13 cellular contexts compared by ENCODE assay signal in the genomic region with DNA sequence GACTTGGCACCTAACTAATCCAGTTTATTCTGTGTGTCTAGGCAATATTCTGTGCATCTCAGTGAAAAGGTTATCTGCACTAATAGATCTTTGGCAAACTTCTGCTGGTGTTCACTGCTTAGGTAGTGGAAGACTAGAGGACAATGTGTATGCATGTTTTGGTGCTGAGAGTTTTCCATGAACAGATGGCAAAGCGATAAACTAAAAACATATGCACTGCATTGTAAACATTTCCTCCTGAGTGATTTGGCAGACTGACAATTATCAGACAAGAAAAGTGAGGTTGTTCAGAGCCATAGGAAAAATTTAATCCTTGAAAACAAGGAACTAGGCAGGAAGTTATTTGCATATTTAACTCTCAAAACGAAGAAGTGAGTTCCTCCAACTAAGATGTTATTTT.
DNase-seq lines count a peak whose midpoint lies in the region; ATAC-seq, FAIRE-seq and TF ChIP-seq lines count a peak whose summit lies in the region.
"Had no signal": no experiment of that assay in that cellular context is flagged by ENCODE, and none has a peak within 500 bp of the region (broad histone marks: within the 10 kb centered on the region; RNA-seq: fewer than 3 reads in every experiment).

No MANE protein-coding gene starts in this region.

- no peak overlapping the region for H3K4me3 Mint-ChIP-seq in effector memory CD8-positive, alpha-beta T cell
- H3K4me3 Mint-ChIP-seq: activated naive CD8-positive, alpha-beta T cell treated with anti-CD3 and anti-CD28 coated beads for 36 hours had no signal

- 64% methylated on average over 2 of the region's 2 CpGs for WGBS in A549 (ENCODE audit: missing lambda C conversion rate)
- 34 to 51% (median 45%) methylated on average over 2 of the region's 2 CpGs for WGBS in ovary, 3 donors

- no peak overlapping the region for H3K4me3 ChIP-seq in A549
- no peak overlapping the region for H3K4me3 ChIP-seq in fibroblast of mammary gland (ENCODE audit: control insufficient read depth, low read depth, low read length)
- H3K4me3 ChIP-seq in ovary: no peak overlapping the region

- no peaks in the 10 kb centered on the region for H3K36me3 Mint-ChIP-seq in effector memory CD8-positive, alpha-beta T cell (ENCODE audit: insufficient read depth)
- H3K36me3 Mint-ChIP-seq: activated naive CD8-positive, alpha-beta T cell treated with anti-CD3 and anti-CD28 coated beads for 36 hours had no signal

- no peaks in the 10 kb centered on the region for H3K9me3 Mint-ChIP-seq in effector memory CD8-positive, alpha-beta T cell
- H3K9me3 Mint-ChIP-seq: activated naive CD8-positive, alpha-beta T cell treated with anti-CD3 and anti-CD28 coated beads for 36 hours had no signal

- CTCF ChIA-PET in A549 (lab: Yijun Ruan, JAX): interaction anchor here (0.8 to 1.0 kb wide), 3 partner anchors 9 to 808 kb away, joined by 3 to 4 read pairs (median 3); no protein-coding TSS in a partner anchor

- TF ChIP-seq CTCF in A549 (IDR thresholded peaks at IDR 0.05) (no peak), fibroblast of mammary gland (conservative IDR thresholded peaks at IDR 0.05; ENCODE audit: control insufficient read depth, insufficient read depth, low read depth, low read length) (no peak), ovary (IDR thresholded peaks at IDR 0.05) (no peak)

- POLR2A ChIA-PET in A549 (lab: Yijun Ruan, JAX): no interaction called here

- peaks cover 19 to 30% of the 10 kb centered on the region in 2 donors for H3K27me3 Mint-ChIP-seq in effector memory CD8-positive, alpha-beta T cell

- no peak for TF ChIP-seq RAD21 in A549 (conservative IDR thresholded peaks at IDR 0.05 in 1 of 2, IDR thresholded peaks at IDR 0.05 in 1 of 2)

- FAIRE-seq in A549 (lab: Jason Lieb, UNC): peak; percentile 76
- peak; percentile 48 for FAIRE-seq in H54 (lab: Jason Lieb, UNC)

- no peaks in the 10 kb centered on the region for H3K4me1 Mint-ChIP-seq in effector memory CD8-positive, alpha-beta T cell (ENCODE audit: low read depth in 2 of 2)
- H3K4me1 Mint-ChIP-seq: activated naive CD8-positive, alpha-beta T cell treated with anti-CD3 and anti-CD28 coated beads for 36 hours had no signal

- intact Hi-C loops in ovary (cut with DNase I): loop anchor here in 2 of 4 donors (10.0 kb wide), 2 partner anchors 813 to 823 kb away; no protein-coding TSS in a partner anchor

- H3K27me3 ChIP-seq in ovary: no peaks in the 10 kb centered on the region

- DNase-seq in A549 (ENCODE audit: low read depth in 1 of 2, low spot score in 1 of 2) (no peak), H54 (ENCODE audit: insufficient read length, low spot score) (no peak), RPMI7951 (ENCODE audit: low read depth) (peak; percentile 86), fibroblast of mammary gland (ENCODE audit: low read depth) (peak; percentile 93), ovary (no peak)
- no peak for DNase-seq in effector memory CD8-positive, alpha-beta T cell
- DNase-seq: activated naive CD8-positive, alpha-beta T cell treated with anti-CD3 and anti-CD28 coated beads for 36 hours; C1 segment of cervical spinal cord; Karpas-422; kidney glomerular epithelial cell; T-helper 2 cell had no signal

- H3K9me3 ChIP-seq in A549 (peaks cover 17% of the 10 kb centered on the region; the same call in 2 of the 3 replicates), ovary (no peaks in the 10 kb centered on the region)

- H3K36me3 ChIP-seq in ovary: no peaks in the 10 kb centered on the region

- no peak for ATAC-seq in A549
- no peak for ATAC-seq in HG03571 (IDR thresholded peaks at IDR 0.05; ENCODE audit: unreplicated experiment)
- no peak for ATAC-seq in effector memory CD8-positive, alpha-beta T cell (replicated peaks)
- no peak for ATAC-seq in HG02884 (IDR thresholded peaks at IDR 0.05; ENCODE audit: unreplicated experiment)

- H3K4me1 ChIP-seq in A549 (peaks cover 18% of the 10 kb centered on the region), ovary (ENCODE audit: insufficient read depth) (no peaks in the 10 kb centered on the region)

- peak overlapping the region in 1 of 2 experiments; percentile 61; a peak in 2 of 6 replicates for H3K27ac ChIP-seq in A549
- H3K27ac ChIP-seq in ovary: no peak overlapping the region

- TF ChIP-seq EP300 in A549 (IDR thresholded peaks at IDR 0.05) (no peak), ovary (IDR thresholded peaks at IDR 0.05) (no peak)

- H3K4me2 ChIP-seq in A549: no peak overlapping the region

- no peak overlapping the region for H3K27ac Mint-ChIP-seq in effector memory CD8-positive, alpha-beta T cell
- H3K27ac Mint-ChIP-seq: activated naive CD8-positive, alpha-beta T cell treated with anti-CD3 and anti-CD28 coated beads for 36 hours had no signal

- TF ChIP-seq POLR2A in A549 (IDR thresholded peaks at IDR 0.05; ENCODE audit: low read length) (no peak), H54 (IDR thresholded peaks at IDR 0.05; ENCODE audit: low read depth, low read length) (no peak), ovary (IDR thresholded peaks at IDR 0.05) (no peak)

TF ChIP-seq in A549, 52 proteins besides CTCF, POLR2A, EP300 and RAD21:
- TF ChIP-seq TFCP2L1 (CRISPR knock-in tag; IDR thresholded peaks at IDR 0.05) (no peak), BHLHE40 (IDR thresholded peaks at IDR 0.05; ENCODE audit: low read depth, low read length) (no peak), POLR2AphosphoS2 (conservative IDR thresholded peaks at IDR 0.05; ENCODE audit: low read length) (no peak), NFE2L2 (conservative IDR thresholded peaks at IDR 0.05; ENCODE audit: low read length) (no peak), KDM5A (IDR thresholded peaks at IDR 0.05) (no peak), CBX2 (IDR thresholded peaks at IDR 0.05; ENCODE audit: borderline replicate concordance, low read depth) (no peak), HOXB5 (CRISPR knock-in tag; IDR thresholded peaks at IDR 0.05) (no peak)
- TF ChIP-seq, protein P1, sequence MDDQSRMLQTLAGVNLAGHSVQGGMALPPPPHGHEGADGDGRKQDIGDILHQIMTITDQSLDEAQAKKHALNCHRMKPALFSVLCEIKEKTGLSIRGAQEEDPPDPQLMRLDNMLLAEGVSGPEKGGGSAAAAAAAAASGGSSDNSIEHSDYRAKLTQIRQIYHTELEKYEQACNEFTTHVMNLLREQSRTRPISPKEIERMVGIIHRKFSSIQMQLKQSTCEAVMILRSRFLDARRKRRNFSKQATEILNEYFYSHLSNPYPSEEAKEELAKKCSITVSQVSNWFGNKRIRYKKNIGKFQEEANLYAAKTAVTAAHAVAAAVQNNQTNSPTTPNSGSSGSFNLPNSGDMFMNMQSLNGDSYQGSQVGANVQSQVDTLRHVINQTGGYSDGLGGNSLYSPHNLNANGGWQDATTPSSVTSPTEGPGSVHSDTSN (IDR thresholded peaks at IDR 0.05): no peak

Comparison
In these comparisons a context has a peak if more than half of its experiments do, and no peak if none do; other contexts are left out.
1. DNase-seq: peak in RPMI7951 (single experiment) and fibroblast of mammary gland (single experiment); none in A549 (0 of 2), H54 (single experiment), ovary (0 of 5) and effector memory CD8-positive, alpha-beta T cell (0 of 3).